In the genomic region with DNA sequence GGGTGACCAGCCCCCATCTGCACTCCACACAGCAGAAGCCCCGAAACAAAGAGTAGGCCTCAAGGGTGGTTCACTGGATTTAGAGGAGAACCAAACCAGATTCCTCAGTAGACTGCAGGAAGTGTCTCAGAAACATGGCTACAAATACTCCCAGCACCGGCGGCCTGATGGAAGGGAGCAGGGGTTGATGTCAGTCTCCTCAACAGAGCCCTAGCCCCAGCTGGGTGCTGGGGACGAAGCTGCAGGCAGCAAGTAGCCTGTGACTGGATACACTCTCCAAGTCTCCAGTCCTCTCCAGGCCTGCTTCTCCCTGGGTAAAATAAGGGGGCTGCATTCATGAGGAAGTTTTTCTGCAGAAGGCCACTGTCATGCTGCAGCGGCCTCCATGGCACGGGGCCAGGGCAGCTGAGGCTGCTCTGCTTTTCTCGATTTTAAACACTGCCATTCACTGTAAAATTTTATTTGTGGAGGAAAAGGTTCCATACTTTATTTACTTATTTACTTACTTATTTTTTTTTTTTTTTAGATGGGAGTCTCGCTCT, we compare ENCODE assay signal across 13 cellular contexts.
"Had no signal": no experiment of that assay in that cellular context is flagged by ENCODE, and none has a peak within 500 bp of the region (broad histone marks: within the 10 kb centered on the region; RNA-seq: fewer than 3 reads in every experiment).

No MANE protein-coding gene starts in this region.

- H3K9me3 ChIP-seq: colonic mucosa, esophagus muscularis mucosa, psoas muscle, tibial nerve had no signal

- H3K27ac ChIP-seq: colonic mucosa had no signal

- H3K4me1 ChIP-seq: colonic mucosa had no signal

- H3K4me1 Mint-ChIP-seq: activated naive CD4-positive, alpha-beta T cell treated with anti-CD3 and anti-CD28 coated beads, Interleukin-2, amount 10 ng/mL, durations not matched to agents 7 days and 5 days; stimulated activated effector memory CD8-positive, alpha-beta T cell treated with anti-CD3 and anti-CD28 coated beads, Interleukin-12 subunit alpha, Interleukin-12 subunit beta, amount 100 ng/mL, for 72 hours had no signal

- H3K4me3 Mint-ChIP-seq: activated naive CD4-positive, alpha-beta T cell treated with anti-CD3 and anti-CD28 coated beads, Interleukin-2, amount 10 ng/mL, durations not matched to agents 7 days and 5 days; neural crest cell; stimulated activated effector memory CD8-positive, alpha-beta T cell treated with anti-CD3 and anti-CD28 coated beads, Interleukin-12 subunit alpha, Interleukin-12 subunit beta, amount 100 ng/mL, for 72 hours had no signal

- DNase-seq: activated CD4-positive, alpha-beta T cell treated with anti-CD3 and anti-CD28 coated beads for 1 hour; activated CD4-positive, alpha-beta T cell treated with anti-CD3 and anti-CD28 coated beads, Interleukin-2, amount 50 U/mL, for 4 hours; activated naive CD4-positive, alpha-beta T cell treated with anti-CD3 and anti-CD28 coated beads, Interleukin-2, amount 10 ng/mL, durations not matched to agents 7 days and 5 days; activated T-cell treated with anti-CD3 and anti-CD28 coated beads for 4 hours; colonic mucosa; effector CD4-positive, alpha-beta T cell; psoas muscle; stimulated activated CD4-positive, alpha-beta T cell treated with anti-CD3 and anti-CD28 coated beads, Interleukin-2, amount 100 ng/mL, for 24 hours had no signal

- H3K4me3 ChIP-seq: colonic mucosa, esophagus muscularis mucosa, psoas muscle, tibial nerve had no signal

- H3K27me3 ChIP-seq: colonic mucosa, esophagus muscularis mucosa, tibial nerve had no signal

- H3K27me3 Mint-ChIP-seq: activated naive CD4-positive, alpha-beta T cell treated with anti-CD3 and anti-CD28 coated beads, Interleukin-2, amount 10 ng/mL, durations not matched to agents 7 days and 5 days had no signal

- H3K9me3 Mint-ChIP-seq: activated naive CD4-positive, alpha-beta T cell treated with anti-CD3 and anti-CD28 coated beads, Interleukin-2, amount 10 ng/mL, durations not matched to agents 7 days and 5 days; activated T-helper 2 cell treated with anti-CD3 and anti-CD28 coated beads, Interferon-gamma antibody, Interleukin-2, Interleukin-4, amounts not matched to agents 10 μg/mL and 5 μg/mL and 100 μg/mL, durations not matched to agents 14 hours and 24 hours and 36 hours; neural crest cell; stimulated activated effector memory CD8-positive, alpha-beta T cell treated with anti-CD3 and anti-CD28 coated beads, Interleukin-12 subunit alpha, Interleukin-12 subunit beta, amount 100 ng/mL, for 72 hours had no signal

- H3K27ac Mint-ChIP-seq: activated naive CD4-positive, alpha-beta T cell treated with anti-CD3 and anti-CD28 coated beads, Interleukin-2, amount 10 ng/mL, durations not matched to agents 7 days and 5 days; activated T-helper 2 cell treated with anti-CD3 and anti-CD28 coated beads, Interferon-gamma antibody, Interleukin-2, Interleukin-4, amounts not matched to agents 10 μg/mL and 5 μg/mL and 100 μg/mL, durations not matched to agents 14 hours and 24 hours and 36 hours; stimulated activated effector memory CD8-positive, alpha-beta T cell treated with anti-CD3 and anti-CD28 coated beads, Interleukin-12 subunit alpha, Interleukin-12 subunit beta, amount 100 ng/mL, for 72 hours had no signal

- ATAC-seq: psoas muscle; stimulated activated effector memory CD8-positive, alpha-beta T cell treated with anti-CD3 and anti-CD28 coated beads, Interleukin-12 subunit alpha, Interleukin-12 subunit beta, amount 100 ng/mL, for 72 hours had no signal
